ENCODE assay signal across 9 cellular contexts in genomic region chr4:123411976-123412589, GRCh38. TPM values are rescaled to one million over a fixed set of nuclear protein-coding genes. Genes with fewer than 3 reads are reported as not detected.
DNase-seq lines count a peak whose midpoint lies in the region; ATAC-seq and TF ChIP-seq lines count a peak whose summit lies in the region.
"Had no signal": no experiment of that assay in that cellular context is flagged by ENCODE, and none has a peak within 500 bp of the region (broad histone marks: within the 10 kb centered on the region; RNA-seq: fewer than 3 reads in every experiment).

No MANE protein-coding gene starts in this region.

- no peak for TF ChIP-seq EP300 in tibial nerve (IDR thresholded peaks at IDR 0.05)

- peak overlapping the region in 4 of 6 donors; percentile 7 to 74 (median 34) for H3K27ac Mint-ChIP-seq in naive B cell

- peak overlapping the region; percentile 75 for H3K27ac ChIP-seq in KOPT-K1 (ENCODE audit: low read depth, low read length, poor library complexity, severe bottlenecking)
- H3K27ac ChIP-seq in tibial nerve, result no peak overlapping the region

- H3K27me3 Mint-ChIP-seq in naive B cell, result no peaks in the 10 kb centered on the region

- ATAC-seq in GM18870 (IDR thresholded peaks at IDR 0.05; ENCODE audit: unreplicated experiment) (peak; percentile 83), GM21825 (IDR thresholded peaks at IDR 0.05; ENCODE audit: unreplicated experiment) (peak; percentile 73), naive B cell (ENCODE audit: low read depth in 2 of 2) (peak; percentile 57 to 63)

- H3K9me3 ChIP-seq in KOPT-K1 (ENCODE audit: insufficient read depth, low read length, poor library complexity, severe bottlenecking) (no peaks in the 10 kb centered on the region), tibial nerve (no peaks in the 10 kb centered on the region)

- H3K9me3 Mint-ChIP-seq in naive B cell, result no peaks in the 10 kb centered on the region

- 31 to 40% methylated on average over 5 of the region's 5 CpGs for WGBS in tibial nerve, 2 donors

- no peaks in the 10 kb centered on the region for H3K27me3 ChIP-seq in tibial nerve

- peak overlapping the region in 6 of 8 donors; percentile 26 to 81 (median 36) for H3K4me3 Mint-ChIP-seq in naive B cell

- peak; percentile 19 for DNase-seq in naive B cell
- no peak for DNase-seq in stimulated activated CD4-positive, alpha-beta T cell treated with anti-CD3 and anti-CD28 coated beads, Interleukin-15, amount 100 ng/mL, for 24 hours
- no peak for DNase-seq in tibial nerve (ENCODE audit: low spot score in 2 of 2)
- DNase-seq in HuH-7.5 (ENCODE audit: low spot score), result no peak
- no peak for DNase-seq in D341Med (ENCODE audit: low spot score)
- DNase-seq: GOT3 had no signal

- H3K36me3 ChIP-seq in KOPT-K1 (ENCODE audit: insufficient read depth, low read length), result no peaks in the 10 kb centered on the region
- no peaks in the 10 kb centered on the region for H3K36me3 ChIP-seq in tibial nerve

- no peak for TF ChIP-seq POLR2A in tibial nerve (IDR thresholded peaks at IDR 0.05)

- TF ChIP-seq CTCF in tibial nerve (IDR thresholded peaks at IDR 0.05), result no peak

- H3K4me3 ChIP-seq in tibial nerve, result no peak overlapping the region

- peaks cover 18 to 40% (median 24%) of the 10 kb centered on the region in 3 donors for H3K4me1 Mint-ChIP-seq in naive B cell

- no peaks in the 10 kb centered on the region for H3K36me3 Mint-ChIP-seq in naive B cell

- H3K4me1 ChIP-seq in tibial nerve, result peaks cover 0 to 8% (median 0%) of the 10 kb centered on the region in 4 donors

RNA-seq across cellular contexts. Expression of gene SPRY1, which starts 15.5 kb away (rescaled TPM):
- 10 to 100 TPM; 24.3 to 44.1 (median 31.5) TPM for polyA plus RNA-seq in naive B cell (ENCODE audit: low read depth in 6 of 6)
- 100 to 1,000 TPM; 101 to 195 (median 169) TPM for total RNA-seq in tibial nerve
